ENCODE assay signal across 9 cellular contexts in genomic region chr5:96439477-96440184, GRCh38. TPM values are rescaled to one million over a fixed set of nuclear protein-coding genes. Genes with fewer than 3 reads are reported as not detected.
DNase-seq lines count a peak whose midpoint lies in the region; ATAC-seq and TF ChIP-seq lines count a peak whose summit lies in the region.
"Had no signal": no experiment of that assay in that cellular context is flagged by ENCODE, and none has a peak within 500 bp of the region (broad histone marks: within the 10 kb centered on the region; RNA-seq: fewer than 3 reads in every experiment).

No MANE protein-coding gene starts in this region.

- H4K91ac ChIP-seq in neuronal stem cell (ENCODE audit: low read depth, low read length, poor library complexity): no peak overlapping the region

- H4K8ac ChIP-seq in neuronal stem cell (ENCODE audit: low read depth, low read length): no peak overlapping the region

- no peaks in the 10 kb centered on the region for H3K4me1 Mint-ChIP-seq in osteocyte (ENCODE audit: unreplicated experiment)

- H3K9me3 Mint-ChIP-seq in osteocyte (ENCODE audit: unreplicated experiment): no peaks in the 10 kb centered on the region

- no peak overlapping the region for H3K14ac ChIP-seq in neuronal stem cell (ENCODE audit: low read length)

- peaks cover 76% of the 10 kb centered on the region for H3K27me3 Mint-ChIP-seq in osteocyte (ENCODE audit: unreplicated experiment)

- no peak overlapping the region for H2BK15ac ChIP-seq in neuronal stem cell (ENCODE audit: low read length)

- H3K9me3 ChIP-seq in MM.1S (replicated peaks; ENCODE audit: insufficient read depth, low read length): no peaks in the 10 kb centered on the region
- H3K9me3 ChIP-seq in neuronal stem cell (replicated peaks in 1 of 2; ENCODE audit: control insufficient read depth in 2 of 2, insufficient read depth in 1 of 2, low read depth in 1 of 2, low read length in 2 of 2): no peaks in the 10 kb centered on the region

- H3K18ac ChIP-seq in neuronal stem cell (ENCODE audit: low read length): no peak overlapping the region

- DNase-seq in MM.1S (peak; percentile 93), osteocyte (ENCODE audit: extremely low spot score, unreplicated experiment) (no peak), NCI-H526 (lab: John Stamatoyannopoulos, UW) (no peak), left colon (no peak), neuronal stem cell (ENCODE audit: low spot score) (no peak), NCI-H2029 treated with DMSO at 0.1 percent for 48 hours (lab: John Stamatoyannopoulos, UW) (no peak)

- H3K4ac ChIP-seq in neuronal stem cell (ENCODE audit: low read length): no peak overlapping the region

- H3K9ac ChIP-seq in MM.1S (ENCODE audit: low read length) (peak overlapping the region; percentile 36), neuronal stem cell (ENCODE audit: low read depth, low read length, poor library complexity) (no peak overlapping the region)

- H3K4me1 ChIP-seq in MM.1S (ENCODE audit: low read length): peaks cover 17% of the 10 kb centered on the region
- no peaks in the 10 kb centered on the region for H3K4me1 ChIP-seq in neuronal stem cell (ENCODE audit: control insufficient read depth in 2 of 2, insufficient read depth in 1 of 2, low read depth in 1 of 2, low read length in 2 of 2)

- no peak overlapping the region for H3K27ac Mint-ChIP-seq in osteocyte (ENCODE audit: unreplicated experiment)

- H2AFZ ChIP-seq in MM.1S (ENCODE audit: low read length) (peak overlapping the region; percentile 86), neuronal stem cell (ENCODE audit: low read length) (no peak overlapping the region)

- TF ChIP-seq CTCF in MM.1S (IDR thresholded peaks at IDR 0.05; ENCODE audit: low read length) (peak; percentile 64), osteocyte (IDR thresholded peaks at IDR 0.05) (peak; percentile 27)

- no peaks in the 10 kb centered on the region for H3K36me3 ChIP-seq in MM.1S (replicated peaks; ENCODE audit: insufficient read depth, low read length)
- no peaks in the 10 kb centered on the region for H3K36me3 ChIP-seq in neuronal stem cell (replicated peaks in 1 of 2; ENCODE audit: control insufficient read depth in 2 of 2, insufficient read depth in 2 of 2, low read length in 2 of 2)

- H3K4me3 Mint-ChIP-seq in osteocyte (ENCODE audit: unreplicated experiment): no peak overlapping the region

- no peaks in the 10 kb centered on the region for H4K20me1 ChIP-seq in MM.1S (ENCODE audit: insufficient read depth, low read length)

- H3K4me3 ChIP-seq in MM.1S (ENCODE audit: low read length) (peak overlapping the region; percentile 51), neuronal stem cell (ENCODE audit: low read length in 2 of 2) (no peak overlapping the region)

- peak overlapping the region; percentile 84 for H3K27ac ChIP-seq in MM.1S (ENCODE audit: low read length)
- H3K27ac ChIP-seq in neuronal stem cell (replicated peaks; ENCODE audit: low read length): no peak overlapping the region

- H3K4me2 ChIP-seq in MM.1S (ENCODE audit: low read depth, low read length) (peak overlapping the region; percentile 75), neuronal stem cell (ENCODE audit: insufficient read depth, low read length, poor library complexity, severe bottlenecking) (no peak overlapping the region)

- no peak overlapping the region for H2BK5ac ChIP-seq in neuronal stem cell (ENCODE audit: low read length)

- H3F3A ChIP-seq in MM.1S (ENCODE audit: insufficient read depth, low read length): peaks cover 13% of the 10 kb centered on the region

- ATAC-seq in GM18909 (IDR thresholded peaks at IDR 0.05; ENCODE audit: poor library complexity, unreplicated experiment) (peak; percentile 95), HG02623 (IDR thresholded peaks at IDR 0.05; ENCODE audit: unreplicated experiment) (peak; percentile 89), left colon (no peak)

- no CpG with 5 or more reads among the region's 3 CpGs for WGBS in neuronal stem cell (ENCODE audit: extremely low coverage in 2 of 2, insufficient read length in 2 of 2, insufficient replicate concordance in 1 of 2), 2 donors

- H3K27me3 ChIP-seq in MM.1S (replicated peaks; ENCODE audit: insufficient read depth, low read length) (no peaks in the 10 kb centered on the region), neuronal stem cell (ENCODE audit: control insufficient read depth in 3 of 3, insufficient read depth in 3 of 3, low read depth in 1 of 3, low read length in 3 of 3) (peaks cover 0 to 20% (median 0%) of the 10 kb centered on the region in 3 experiments)

- no peaks in the 10 kb centered on the region for H3K79me2 ChIP-seq in MM.1S (ENCODE audit: low read length)

- no peaks in the 10 kb centered on the region for H3K79me1 ChIP-seq in neuronal stem cell (ENCODE audit: low read depth, low read length)

- no peak overlapping the region for H3K23ac ChIP-seq in neuronal stem cell (ENCODE audit: low read depth, low read length, poor library complexity)

- H2BK12ac ChIP-seq in neuronal stem cell (ENCODE audit: low read length): no peak overlapping the region

- intact Hi-C loops in left colon (cut with DNase I, micrococcal nuclease): no loop called here

- H3K36me3 Mint-ChIP-seq in osteocyte (ENCODE audit: unreplicated experiment): no peaks in the 10 kb centered on the region

- H2BK120ac ChIP-seq in neuronal stem cell (ENCODE audit: low read depth, low read length): no peak overlapping the region

- H2AK5ac ChIP-seq in neuronal stem cell (ENCODE audit: low read depth, low read length): no peak overlapping the region

- no peaks in the 10 kb centered on the region for H3K9me2 ChIP-seq in MM.1S (replicated peaks; ENCODE audit: insufficient read depth, low read length)

RNA-seq across cellular contexts. Expression of gene PCSK1, which starts 6.6 kb away (rescaled TPM):
- total RNA-seq in osteocyte (not detected in 2 replicates), left colon (1 to 10 TPM; 2.2 to 4.1 TPM)
- 0.22 TPM for polyA plus RNA-seq in neuronal stem cell (2013, experiment 1 of 2)
- 0.25 TPM for polyA plus RNA-seq in neuronal stem cell (2013, experiment 2 of 2)
- total RNA-seq: T-helper 2 cell treated with Interferon-gamma antibody and Interleukin-4, amounts not matched to agents 100 ng/mL and 5 ng/mL, for 36 hours had no signal
